13 cellular contexts compared by ENCODE assay signal in genomic region chrX:45479196-45479834, GRCh38.
DNase-seq lines count a peak whose midpoint lies in the region; ATAC-seq, FAIRE-seq and TF ChIP-seq lines count a peak whose summit lies in the region.
"Had no signal": no experiment of that assay in that cellular context is flagged by ENCODE, and none has a peak within 500 bp of the region (broad histone marks: within the 10 kb centered on the region; RNA-seq: fewer than 3 reads in every experiment).

No MANE protein-coding gene starts in this region.

- no peak for TF ChIP-seq CTCF in A549 (IDR thresholded peaks at IDR 0.05)
- TF ChIP-seq CTCF in astrocyte of the cerebellum (IDR thresholded peaks at IDR 0.05; ENCODE audit: low read depth, low read length, missing control alignments), result no peak
- no peak for TF ChIP-seq CTCF in dorsolateral prefrontal cortex (IDR thresholded peaks at IDR 0.05 in 54 of 56, conservative IDR thresholded peaks at IDR 0.05 in 2 of 56; ENCODE audit: low read depth in 1 of 56, partially characterized antibody in 56 of 56)

- FAIRE-seq in A549 (lab: Jason Lieb, UNC) (no peak), GM12891 (lab: Jason Lieb, UNC) (no peak)

- H3K27ac ChIP-seq in A549 (peak overlapping the region; percentile 74 to 93), dorsolateral prefrontal cortex (no peak overlapping the region)
- H3K27ac ChIP-seq: prostate gland had no signal

- in situ Hi-C loops in astrocyte of the cerebellum (cut with HindIII; ENCODE audit: low sequenced_read_pairs), result no loop called here

- H3K27ac Mint-ChIP-seq in natural killer cell treated with Interleukin-12 subunit alpha and Interleukin-12 subunit beta and Interleukin-15 and Interleukin-18, amount 100 ng/mL, for 72 hours, result no peak overlapping the region
- H3K27ac Mint-ChIP-seq: T-helper 2 cell treated with Interferon-gamma antibody and Interleukin-4, amounts not matched to agents 5 μg/mL and 100 μg/mL, for 36 hours had no signal

- POLR2A ChIA-PET in A549 (lab: Yijun Ruan, JAX), result interaction anchor here (1.1 to 2.1 kb wide), 3 partner anchors 28 to 156 kb away, joined by 5 to 20 read pairs (median 13); no protein-coding TSS in a partner anchor

- peaks cover 59% of the 10 kb centered on the region for H3K9me3 ChIP-seq in A549
- H3K9me3 ChIP-seq: prostate gland had no signal

- no peaks in the 10 kb centered on the region for H3K4me1 Mint-ChIP-seq in natural killer cell treated with Interleukin-12 subunit alpha and Interleukin-12 subunit beta and Interleukin-15 and Interleukin-18, amount 100 ng/mL, for 72 hours (ENCODE audit: low read depth in 2 of 2)

- peaks cover 0 to 51% (median 11%) of the 10 kb centered on the region in 45 donors for H3K27me3 ChIP-seq in dorsolateral prefrontal cortex

- intact Hi-C loops in dorsolateral prefrontal cortex (cut with DNase I), result no loop called here

- no peaks in the 10 kb centered on the region for H3K9me3 Mint-ChIP-seq in natural killer cell treated with Interleukin-12 subunit alpha and Interleukin-12 subunit beta and Interleukin-15 and Interleukin-18, amount 100 ng/mL, for 72 hours
- H3K9me3 Mint-ChIP-seq: T-helper 2 cell treated with Interferon-gamma antibody and Interleukin-4, amounts not matched to agents 5 μg/mL and 100 μg/mL, for 36 hours had no signal

- CTCF ChIA-PET in A549 (lab: Yijun Ruan, JAX), result interaction anchor here (0.5 to 2.5 kb wide), 8 partner anchors 28 to 1521 kb away, joined by 3 to 20 read pairs (median 3); no protein-coding TSS in a partner anchor

- peak; percentile 22 to 24; a peak in 2 of 5 replicates for TF ChIP-seq RAD21 in A549 (conservative IDR thresholded peaks at IDR 0.05 in 1 of 2, IDR thresholded peaks at IDR 0.05 in 1 of 2)

- H3K36me3 Mint-ChIP-seq in natural killer cell treated with Interleukin-12 subunit alpha and Interleukin-12 subunit beta and Interleukin-15 and Interleukin-18, amount 100 ng/mL, for 72 hours, result no peaks in the 10 kb centered on the region

- DNase-seq in A549 (ENCODE audit: low read depth in 1 of 2, low spot score in 1 of 2) (peak; percentile 35 to 84), HS-27A (ENCODE audit: low read depth) (peak; percentile 48), astrocyte of the cerebellum (ENCODE audit: low read depth) (peak; percentile 82), hepatic stellate cell (ENCODE audit: low spot score) (peak; percentile 29), dorsolateral prefrontal cortex (no peak), superior temporal gyrus (ENCODE audit: extremely low spot score) (no peak), GM12891 (ENCODE audit: insufficient read length, low spot score) (no peak)
- no peak for DNase-seq in natural killer cell treated with Interleukin-12 subunit alpha and Interleukin-12 subunit beta and Interleukin-15 and Interleukin-18, amount 100 ng/mL, for 72 hours (ENCODE audit: low spot score)
- DNase-seq: amygdala, NCI-H1105 had no signal

- H3K4me3 Mint-ChIP-seq in natural killer cell treated with Interleukin-12 subunit alpha and Interleukin-12 subunit beta and Interleukin-15 and Interleukin-18, amount 100 ng/mL, for 72 hours, result no peak overlapping the region
- H3K4me3 Mint-ChIP-seq: T-helper 2 cell treated with Interferon-gamma antibody and Interleukin-4, amounts not matched to agents 5 μg/mL and 100 μg/mL, for 36 hours had no signal

- peaks cover 19% of the 10 kb centered on the region for H3K4me1 ChIP-seq in A549
- H3K4me1 ChIP-seq: prostate gland had no signal

- peaks cover 8 to 18% of the 10 kb centered on the region in 2 donors for H3K27me3 Mint-ChIP-seq in natural killer cell treated with Interleukin-12 subunit alpha and Interleukin-12 subunit beta and Interleukin-15 and Interleukin-18, amount 100 ng/mL, for 72 hours

- 0% methylated on average over 4 of the region's 4 CpGs for WGBS in A549 (ENCODE audit: missing lambda C conversion rate)

- peak; percentile 69 to 80 for ATAC-seq in A549
- no peak for ATAC-seq in natural killer cell treated with Interleukin-12 subunit alpha and Interleukin-12 subunit beta and Interleukin-15 and Interleukin-18, amount 100 ng/mL, for 72 hours

- H3K4me3 ChIP-seq in A549, result no peak overlapping the region
- H3K4me3 ChIP-seq in astrocyte of the cerebellum (ENCODE audit: low read depth, low read length), result no peak overlapping the region
- no peak overlapping the region for H3K4me3 ChIP-seq in dorsolateral prefrontal cortex
- H3K4me3 ChIP-seq: lung, prostate gland had no signal

- peak overlapping the region; percentile 57 for H3K4me2 ChIP-seq in A549

- no peak for TF ChIP-seq POLR2A in A549 (IDR thresholded peaks at IDR 0.05; ENCODE audit: low read length)
- TF ChIP-seq POLR2A in GM12891 (IDR thresholded peaks at IDR 0.05; ENCODE audit: low read depth, low read length), result no peak

- TF ChIP-seq EP300 in A549 (IDR thresholded peaks at IDR 0.05), result peak in 1 of 2 experiments; percentile 41; a peak in 2 of 5 replicates

TF ChIP-seq in A549, 52 proteins besides CTCF, POLR2A, EP300 and RAD21 (continues in another document):
- no peak for TF ChIP-seq TFCP2L1 (CRISPR knock-in tag; IDR thresholded peaks at IDR 0.05)
- TF ChIP-seq HMGXB4 (CRISPR knock-in tag; IDR thresholded peaks at IDR 0.05; ENCODE audit: borderline replicate concordance), result no peak
- no peak for TF ChIP-seq CBX8 (IDR thresholded peaks at IDR 0.05)
- peak; percentile 84; the same call in 1 of the 2 replicates for TF ChIP-seq FOXS1 (CRISPR knock-in tag; IDR thresholded peaks at IDR 0.05)
- no peak for TF ChIP-seq RNF2 (IDR thresholded peaks at IDR 0.05; ENCODE audit: borderline replicate concordance, low read depth)
- TF ChIP-seq ELK1 (IDR thresholded peaks at IDR 0.05; ENCODE audit: low read depth, low read length), result no peak
- TF ChIP-seq MAFK (IDR thresholded peaks at IDR 0.05; ENCODE audit: partially characterized antibody), result no peak
- TF ChIP-seq CEBPB (IDR thresholded peaks at IDR 0.05), result peak in 1 of 2 experiments; percentile 47; a peak in 2 of 4 replicates
- TF ChIP-seq ZFP36 (IDR thresholded peaks at IDR 0.05; ENCODE audit: borderline replicate concordance, partially characterized antibody), result no peak
- no peak for TF ChIP-seq ESRRA (IDR thresholded peaks at IDR 0.05; ENCODE audit: borderline replicate concordance, low read length)

TF ChIP-seq in GM12891, 5 proteins besides CTCF, POLR2A, EP300 and RAD21:
- no peak for TF ChIP-seq POLR2AphosphoS5 (IDR thresholded peaks at IDR 0.05; ENCODE audit: low read depth, low read length)
- TF ChIP-seq TAF1 (IDR thresholded peaks at IDR 0.05; ENCODE audit: low read depth, low read length), result no peak
- TF ChIP-seq PAX5 (IDR thresholded peaks at IDR 0.05; ENCODE audit: insufficient read depth, low read length, severe bottlenecking), result no peak
- TF ChIP-seq SPI1 (IDR thresholded peaks at IDR 0.05; ENCODE audit: low read depth, low read length), result no peak

Comparison
In these comparisons a context has a peak if more than half of its experiments do, and no peak if none do; other contexts are left out.
1. ATAC-seq: peak in A549 (2 of 2); none in natural killer cell treated with Interleukin-12 subunit alpha and Interleukin-12 subunit beta and Interleukin-15 and Interleukin-18, amount 100 ng/mL, for 72 hours (0 of 2).
2. DNase-seq: peak in A549 (2 of 2), HS-27A (single experiment), astrocyte of the cerebellum (single experiment) and hepatic stellate cell (single experiment); none in dorsolateral prefrontal cortex (0 of 10), superior temporal gyrus (single experiment), GM12891 (single experiment) and natural killer cell treated with Interleukin-12 subunit alpha and Interleukin-12 subunit beta and Interleukin-15 and Interleukin-18, amount 100 ng/mL, for 72 hours (single experiment).
3. H3K27ac ChIP-seq: peak in A549 (2 of 2); none in dorsolateral prefrontal cortex (0 of 59).